ENCODE assay signal across 8 cellular contexts in genomic region chr5:140357731-140358093, GRCh38. TPM values are rescaled to one million over a fixed set of nuclear protein-coding genes. Genes with fewer than 3 reads are reported as not detected.
DNase-seq lines count a peak whose midpoint lies in the region; ATAC-seq and TF ChIP-seq lines count a peak whose summit lies in the region.

No MANE protein-coding gene starts in this region.

- H3K27me3 ChIP-seq in CD4-positive, alpha-beta T cell (ENCODE audit: control insufficient read depth, insufficient read depth, low read length): no peaks in the 10 kb centered on the region

- no peak overlapping the region for H3K27ac ChIP-seq in CD4-positive, alpha-beta T cell (ENCODE audit: low read depth, low read length)

- H3K27me3 Mint-ChIP-seq in CD4-positive, alpha-beta T cell: peaks cover 4% of the 10 kb centered on the region
- H3K27me3 Mint-ChIP-seq in dendritic cell treated with granulocyte-macrophage colony-stimulating factor and Interleukin-4, amounts not matched to agents 40 ng/mL and 50 ng/mL, for 4 days: peaks cover 8% of the 10 kb centered on the region

- H3K9me3 ChIP-seq in CD4-positive, alpha-beta T cell (ENCODE audit: control insufficient read depth, low read length): no peaks in the 10 kb centered on the region

- POLR2A ChIA-PET in CD4-positive, alpha-beta T cell (lab: Charles Lee): no interaction called here

- H3K4me1 Mint-ChIP-seq in CD4-positive, alpha-beta T cell (ENCODE audit: low read depth): peaks cover 10% of the 10 kb centered on the region
- H3K4me1 Mint-ChIP-seq in dendritic cell treated with granulocyte-macrophage colony-stimulating factor and Interleukin-4, amounts not matched to agents 40 ng/mL and 50 ng/mL, for 4 days (ENCODE audit: low read depth): peaks cover 18% of the 10 kb centered on the region

- intact Hi-C loops in CD4-positive, alpha-beta T cell (cut with DNase I, micrococcal nuclease): loop anchor here (1.0 to 2.0 kb wide), 2 partner anchors 55 to 113 kb away; partner anchors contain the start of gene PFDN1 (in 1 of the 2)
- intact Hi-C loops in dendritic cell treated with granulocyte-macrophage colony-stimulating factor and Interleukin-4, amounts not matched to agents 40 ng/mL and 50 ng/mL, for 4 days (cut with micrococcal nuclease): no loop called here

- no peaks in the 10 kb centered on the region for H3K9me3 Mint-ChIP-seq in CD4-positive, alpha-beta T cell
- no peaks in the 10 kb centered on the region for H3K9me3 Mint-ChIP-seq in dendritic cell treated with granulocyte-macrophage colony-stimulating factor and Interleukin-4, amounts not matched to agents 40 ng/mL and 50 ng/mL, for 4 days

- no peak overlapping the region for H3K27ac Mint-ChIP-seq in CD4-positive, alpha-beta T cell
- no peak overlapping the region for H3K27ac Mint-ChIP-seq in dendritic cell treated with granulocyte-macrophage colony-stimulating factor and Interleukin-4, amounts not matched to agents 40 ng/mL and 50 ng/mL, for 4 days

- peak; percentile 98 for ATAC-seq in CD4-positive, alpha-beta T cell (ENCODE audit: poor library complexity)
- peak; percentile 87 for ATAC-seq in GM19438 (IDR thresholded peaks at IDR 0.05; ENCODE audit: low read depth, unreplicated experiment)
- ATAC-seq in HG03520 (IDR thresholded peaks at IDR 0.05; ENCODE audit: unreplicated experiment): peak; percentile 95

- DNase-seq in CD4-positive, alpha-beta T cell: peak; percentile 56 to 76 (median 64)
- DNase-seq in NCI-H526 (lab: John Stamatoyannopoulos, UW): peak; percentile 73 to 91
- peak; percentile 53 to 71 for DNase-seq in activated CD4-positive, alpha-beta T cell treated with anti-CD3 and anti-CD28 coated beads, Interleukin-2, amount 50 U/mL, for 24 hours (ENCODE audit: low read depth in 1 of 2, low spot score in 1 of 2)
- DNase-seq in lung microvascular endothelial cell (ENCODE audit: low read depth in 2 of 2): peak; percentile 87 to 89
- DNase-seq in stimulated activated CD8-positive, alpha-beta memory T cell treated with anti-CD3 and anti-CD28 coated beads, Interleukin-12 subunit alpha, Interleukin-12 subunit beta, amount 100 ng/mL, for 4 hours (ENCODE audit: low read depth): peak; percentile 50

- no peak overlapping the region for H3K4me3 Mint-ChIP-seq in CD4-positive, alpha-beta T cell
- H3K4me3 Mint-ChIP-seq in dendritic cell treated with granulocyte-macrophage colony-stimulating factor and Interleukin-4, amounts not matched to agents 40 ng/mL and 50 ng/mL, for 4 days: peak overlapping the region; percentile 55

- CTCF ChIA-PET in CD4-positive, alpha-beta T cell (lab: Charles Lee): interaction anchor here (1.6 to 2.0 kb wide), 2 partner anchors 15 to 113 kb away, joined by 5 to 7 read pairs; no protein-coding TSS in a partner anchor

- peak; percentile 77 for TF ChIP-seq CTCF in CD4-positive, alpha-beta T cell (IDR thresholded peaks at IDR 0.05)

- H3K36me3 Mint-ChIP-seq in CD4-positive, alpha-beta T cell (ENCODE audit: low read depth): no peaks in the 10 kb centered on the region
- H3K36me3 Mint-ChIP-seq in dendritic cell treated with granulocyte-macrophage colony-stimulating factor and Interleukin-4, amounts not matched to agents 40 ng/mL and 50 ng/mL, for 4 days (ENCODE audit: low read depth): no peaks in the 10 kb centered on the region

RNA-seq across cellular contexts. Expression of gene SLC4A9, which starts 2.3 kb away (rescaled TPM):
- total RNA-seq in CD4-positive, alpha-beta T cell: not detected
- total RNA-seq in lung microvascular endothelial cell: under 0.01 TPM in 1 of 2 replicates, not detected in the other

RNA-seq across cellular contexts. Expression of gene HBEGF, which starts 11.3 kb away (rescaled TPM):
- total RNA-seq in CD4-positive, alpha-beta T cell: 1 to 10 TPM; 3.6 to 4.2 TPM
- 16.6 and 20.4 TPM in 2 replicates for total RNA-seq in lung microvascular endothelial cell

RNA-seq across cellular contexts. Expression of gene ANKHD1, which starts 43.9 kb away (rescaled TPM):
- 100 to 1,000 TPM; 202 to 212 TPM for total RNA-seq in CD4-positive, alpha-beta T cell
- 39.2 and 47.0 TPM in 2 replicates for total RNA-seq in lung microvascular endothelial cell

RNA-seq across cellular contexts. Expression of gene PFDN1, which starts 54.8 kb away (rescaled TPM):
- total RNA-seq in CD4-positive, alpha-beta T cell: 10 to 100 TPM; 21.3 to 22.0 TPM
- total RNA-seq in lung microvascular endothelial cell: 61.9 and 64.7 TPM in 2 replicates
